2 cellular contexts compared by ENCODE assay signal in genomic region chr11:122979815-122980656, GRCh38.
TF ChIP-seq lines count a peak whose summit lies in the region.

No MANE protein-coding gene starts in this region.

TF ChIP-seq in GM23338, 12 proteins besides CTCF, POLR2A, EP300 and RAD21 (continued from another document):
- TF ChIP-seq EZH2 (IDR thresholded peaks at IDR 0.05; ENCODE audit: low read depth, unreplicated experiment) (peak; percentile 89), EZH2phosphoT487 (IDR thresholded peaks at IDR 0.05; ENCODE audit: unreplicated experiment) (peak; percentile 81)
- TF ChIP-seq, protein P1, sequence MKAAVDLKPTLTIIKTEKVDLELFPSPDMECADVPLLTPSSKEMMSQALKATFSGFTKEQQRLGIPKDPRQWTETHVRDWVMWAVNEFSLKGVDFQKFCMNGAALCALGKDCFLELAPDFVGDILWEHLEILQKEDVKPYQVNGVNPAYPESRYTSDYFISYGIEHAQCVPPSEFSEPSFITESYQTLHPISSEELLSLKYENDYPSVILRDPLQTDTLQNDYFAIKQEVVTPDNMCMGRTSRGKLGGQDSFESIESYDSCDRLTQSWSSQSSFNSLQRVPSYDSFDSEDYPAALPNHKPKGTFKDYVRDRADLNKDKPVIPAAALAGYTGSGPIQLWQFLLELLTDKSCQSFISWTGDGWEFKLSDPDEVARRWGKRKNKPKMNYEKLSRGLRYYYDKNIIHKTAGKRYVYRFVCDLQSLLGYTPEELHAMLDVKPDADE (IDR thresholded peaks at IDR 0.05): no peak

TF ChIP-seq in endothelial cell of umbilical vein, 7 proteins besides CTCF, POLR2A, EP300 and RAD21 (continued from another document):
- TF ChIP-seq MYC (IDR thresholded peaks at IDR 0.05; ENCODE audit: low read depth, low read length) (no peak), EZH2 (IDR thresholded peaks at IDR 0.05; ENCODE audit: borderline replicate concordance, low read depth, low read length, severe bottlenecking) (peak; percentile 57), JUN (IDR thresholded peaks at IDR 0.05; ENCODE audit: borderline replicate concordance, insufficient read depth, insufficient read length, low read depth) (no peak)
